1 cellular context compared by ENCODE assay signal in the genomic region with DNA sequence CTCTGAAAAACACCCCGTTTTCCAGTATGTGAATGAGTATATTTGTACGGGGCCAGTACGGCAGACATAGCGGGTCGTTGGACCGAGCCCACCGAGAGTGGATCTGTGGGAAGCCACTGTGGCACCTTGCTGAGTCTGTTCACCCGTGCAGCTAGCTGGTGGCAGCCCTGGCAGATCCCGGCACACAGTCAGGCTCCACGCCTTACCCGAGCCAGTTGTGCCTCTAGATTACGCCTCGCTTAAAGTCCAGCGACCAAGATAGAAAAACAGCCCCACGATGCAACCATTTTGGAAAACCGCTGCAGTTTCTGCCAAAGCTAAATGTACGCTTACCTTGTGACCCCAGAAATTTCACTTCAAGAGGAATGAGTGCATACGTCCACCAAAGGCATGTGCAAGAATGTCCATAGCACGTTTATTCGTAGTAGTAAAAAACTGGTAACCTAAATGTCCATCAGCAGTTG.
TF ChIP-seq lines count a peak whose summit lies in the region.

No MANE protein-coding gene starts in this region.

TF ChIP-seq in HCT116, 20 proteins besides CTCF, POLR2A, EP300 and RAD21 (continued from another document):
- TF ChIP-seq, protein P1, sequence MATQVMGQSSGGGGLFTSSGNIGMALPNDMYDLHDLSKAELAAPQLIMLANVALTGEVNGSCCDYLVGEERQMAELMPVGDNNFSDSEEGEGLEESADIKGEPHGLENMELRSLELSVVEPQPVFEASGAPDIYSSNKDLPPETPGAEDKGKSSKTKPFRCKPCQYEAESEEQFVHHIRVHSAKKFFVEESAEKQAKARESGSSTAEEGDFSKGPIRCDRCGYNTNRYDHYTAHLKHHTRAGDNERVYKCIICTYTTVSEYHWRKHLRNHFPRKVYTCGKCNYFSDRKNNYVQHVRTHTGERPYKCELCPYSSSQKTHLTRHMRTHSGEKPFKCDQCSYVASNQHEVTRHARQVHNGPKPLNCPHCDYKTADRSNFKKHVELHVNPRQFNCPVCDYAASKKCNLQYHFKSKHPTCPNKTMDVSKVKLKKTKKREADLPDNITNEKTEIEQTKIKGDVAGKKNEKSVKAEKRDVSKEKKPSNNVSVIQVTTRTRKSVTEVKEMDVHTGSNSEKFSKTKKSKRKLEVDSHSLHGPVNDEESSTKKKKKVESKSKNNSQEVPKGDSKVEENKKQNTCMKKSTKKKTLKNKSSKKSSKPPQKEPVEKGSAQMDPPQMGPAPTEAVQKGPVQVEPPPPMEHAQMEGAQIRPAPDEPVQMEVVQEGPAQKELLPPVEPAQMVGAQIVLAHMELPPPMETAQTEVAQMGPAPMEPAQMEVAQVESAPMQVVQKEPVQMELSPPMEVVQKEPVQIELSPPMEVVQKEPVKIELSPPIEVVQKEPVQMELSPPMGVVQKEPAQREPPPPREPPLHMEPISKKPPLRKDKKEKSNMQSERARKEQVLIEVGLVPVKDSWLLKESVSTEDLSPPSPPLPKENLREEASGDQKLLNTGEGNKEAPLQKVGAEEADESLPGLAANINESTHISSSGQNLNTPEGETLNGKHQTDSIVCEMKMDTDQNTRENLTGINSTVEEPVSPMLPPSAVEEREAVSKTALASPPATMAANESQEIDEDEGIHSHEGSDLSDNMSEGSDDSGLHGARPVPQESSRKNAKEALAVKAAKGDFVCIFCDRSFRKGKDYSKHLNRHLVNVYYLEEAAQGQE (IDR thresholded peaks at IDR 0.05; ENCODE audit: low read depth) = no peak
- TF ChIP-seq, protein P2, sequence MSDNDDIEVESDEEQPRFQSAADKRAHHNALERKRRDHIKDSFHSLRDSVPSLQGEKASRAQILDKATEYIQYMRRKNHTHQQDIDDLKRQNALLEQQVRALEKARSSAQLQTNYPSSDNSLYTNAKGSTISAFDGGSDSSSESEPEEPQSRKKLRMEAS (IDR thresholded peaks at IDR 0.05) = no peak
- no peak for TF ChIP-seq YY1 (IDR thresholded peaks at IDR 0.05; ENCODE audit: extremely low read depth, insufficient replicate concordance, low read depth, low read length)
